ENCODE assay signal across 30 cellular contexts in genomic region chr1:188620236-188620635, GRCh38.
"Had no signal": no experiment of that assay in that cellular context is flagged by ENCODE, and none has a peak within 500 bp of the region (broad histone marks: within the 10 kb centered on the region; RNA-seq: fewer than 3 reads in every experiment).

No MANE protein-coding gene starts in this region.

- DNase-seq: activated CD4-positive, alpha-beta memory T cell treated with anti-CD3 and anti-CD28 coated beads for 36 hours; activated CD4-positive, alpha-beta T cell treated with anti-CD3 and anti-CD28 coated beads for 36 hours; activated CD4-positive, alpha-beta T cell treated with anti-CD3 and anti-CD28 coated beads, Interleukin-2, amount 10 ng/mL, durations not matched to agents 24 days and 14 days; activated CD4-positive, CD25-positive, alpha-beta regulatory T cell; activated CD4-positive, CD25-positive, alpha-beta regulatory T cell treated with anti-CD3 and anti-CD28 coated beads, Interleukin-2, amount 50 U/mL, for 72 hours; activated CD8-positive, alpha-beta memory T cell treated with anti-CD3 and anti-CD28 coated beads, Interleukin-2, amount 10 ng/mL, durations not matched to agents 7 days and 5 days; activated CD8-positive, alpha-beta memory T cell treated with anti-CD3 and anti-CD28 coated beads, Interleukin-2, amount 50 U/mL, for 4 hours; activated CD8-positive, alpha-beta T cell treated with anti-CD3 and anti-CD28 coated beads, Interleukin-2, amount 10 ng/mL, durations not matched to agents 7 days and 5 days; activated gamma-delta T cell; activated naive CD4-positive, alpha-beta T cell; activated naive CD4-positive, alpha-beta T cell treated with anti-CD3 and anti-CD28 coated beads, Interleukin-2, amount 10 ng/mL, durations not matched to agents 7 days and 5 days; activated naive CD8-positive, alpha-beta T cell treated with anti-CD3 and anti-CD28 coated beads, Interleukin-2, amount 10 ng/mL, durations not matched to agents 7 days and 5 days; activated T-cell treated with anti-CD3 and anti-CD28 coated beads, Interleukin-2, amount 50 U/mL, for 1 hour; activated T-cell treated with anti-CD3 and anti-CD28 coated beads, Interleukin-2, amount 50 U/mL, for 48 hours; central memory CD4-positive, alpha-beta T cell; cerebellar nuclear complex; colonic mucosa; effector CD8-positive, alpha-beta T cell; esophagus squamous epithelium; foreskin melanocyte; heart right ventricle; T-helper 2 cell had no signal

- H3K27me3 ChIP-seq: ascending aorta, breast epithelium, cardiac muscle cell, colonic mucosa, esophagus squamous epithelium, gastroesophageal sphincter, heart right ventricle had no signal

- H3K36me3 ChIP-seq: ascending aorta, breast epithelium, cardiac muscle cell, colonic mucosa, esophagus squamous epithelium, gastroesophageal sphincter, heart right ventricle had no signal

- ATAC-seq: activated CD4-positive, alpha-beta T cell treated with anti-CD3 and anti-CD28 coated beads for 36 hours; activated CD8-positive, alpha-beta memory T cell treated with anti-CD3 and anti-CD28 coated beads, Interleukin-2, amount 10 ng/mL, durations not matched to agents 7 days and 5 days; activated CD8-positive, alpha-beta T cell treated with anti-CD3 and anti-CD28 coated beads, Interleukin-2, amount 10 ng/mL, durations not matched to agents 7 days and 5 days; activated naive CD4-positive, alpha-beta T cell treated with anti-CD3 and anti-CD28 coated beads, Interleukin-2, amount 50 U/mL, for 72 hours; gastroesophageal sphincter; heart right ventricle had no signal

- H3K9me3 ChIP-seq: ascending aorta, breast epithelium, colonic mucosa, esophagus squamous epithelium, gastroesophageal sphincter had no signal

- H3K27ac ChIP-seq: ascending aorta, breast epithelium, cardiac muscle cell, colonic mucosa, epithelial cell of prostate, esophagus squamous epithelium, gastroesophageal sphincter, heart right ventricle had no signal

- H3K4me3 ChIP-seq: ascending aorta, breast epithelium, cardiac muscle cell, colonic mucosa, esophagus squamous epithelium, gastroesophageal sphincter, heart right ventricle had no signal

- H3K4me1 ChIP-seq: ascending aorta, breast epithelium, colonic mucosa, esophagus squamous epithelium, gastroesophageal sphincter, heart right ventricle had no signal

- FAIRE-seq: endometrium, endothelial cell of umbilical vein had no signal
